In genomic region chr11:88337342-88338222, GRCh38 we compare ENCODE assay signal across 8 cellular contexts. TPM values are rescaled to one million over a fixed set of nuclear protein-coding genes. Genes with fewer than 3 reads are reported as not detected.
DNase-seq lines count a peak whose midpoint lies in the region; ATAC-seq and TF ChIP-seq lines count a peak whose summit lies in the region.

Gene CTSC, minus strand, starts transcription at chr11:88337736. Its CDS starts 64 bp downstream, at chr11:88337672.

- H3K27ac ChIP-seq in esophagus squamous epithelium = peak within 1 kb of the TSS; percentile 73 to 90 (median 86)

- H3K4me3 ChIP-seq in esophagus squamous epithelium = peak within 1 kb of the TSS; percentile 60 to 81 (median 75)

- peak within 1 kb of the TSS; percentile 96 for H3K4me3 Mint-ChIP-seq in activated T-cell treated with anti-CD3 and anti-CD28 coated beads, Interleukin-2, amount 50 U/mL, for 24 hours
- peak within 1 kb of the TSS; percentile 88 to 100 (median 99) for H3K4me3 Mint-ChIP-seq in naive B cell
- peak within 1 kb of the TSS; percentile 100 for H3K4me3 Mint-ChIP-seq in stimulated activated effector memory CD8-positive, alpha-beta T cell treated with anti-CD3 and anti-CD28 coated beads, Interleukin-12 subunit alpha, Interleukin-12 subunit beta, amount 100 ng/mL, for 72 hours

- H3K27me3 ChIP-seq in esophagus squamous epithelium = no peaks in the 10 kb centered on the region

- H3K4me1 ChIP-seq in esophagus squamous epithelium = peaks cover 9 to 60% (median 21%) of the 10 kb centered on the region in 3 donors

- ATAC-seq in GM21528 (IDR thresholded peaks at IDR 0.05; ENCODE audit: low FRiP score, unreplicated experiment) = peak; percentile 91
- ATAC-seq in naive B cell (ENCODE audit: low read depth in 2 of 2) = peak; percentile 87 to 89
- ATAC-seq in stimulated activated effector memory CD8-positive, alpha-beta T cell treated with anti-CD3 and anti-CD28 coated beads, Interleukin-12 subunit alpha, Interleukin-12 subunit beta, amount 100 ng/mL, for 72 hours = peak; percentile 90

- H3K27me3 Mint-ChIP-seq in activated T-cell treated with anti-CD3 and anti-CD28 coated beads, Interleukin-2, amount 50 U/mL, for 24 hours = no peaks in the 10 kb centered on the region
- H3K27me3 Mint-ChIP-seq in naive B cell = no peaks in the 10 kb centered on the region

- H3K27ac Mint-ChIP-seq in activated T-cell treated with anti-CD3 and anti-CD28 coated beads, Interleukin-2, amount 50 U/mL, for 24 hours = peak within 1 kb of the TSS; percentile 97
- peak within 1 kb of the TSS; percentile 75 to 97 (median 93) for H3K27ac Mint-ChIP-seq in naive B cell
- peak within 1 kb of the TSS; percentile 98 for H3K27ac Mint-ChIP-seq in stimulated activated effector memory CD8-positive, alpha-beta T cell treated with anti-CD3 and anti-CD28 coated beads, Interleukin-12 subunit alpha, Interleukin-12 subunit beta, amount 100 ng/mL, for 72 hours

- H3K36me3 ChIP-seq in esophagus squamous epithelium = peaks cover 0 to 15% (median 0%) of the 10 kb centered on the region in 3 donors

- H3K9me3 Mint-ChIP-seq in activated T-cell treated with anti-CD3 and anti-CD28 coated beads, Interleukin-2, amount 50 U/mL, for 24 hours = no peaks in the 10 kb centered on the region
- H3K9me3 Mint-ChIP-seq in naive B cell = no peaks in the 10 kb centered on the region
- H3K9me3 Mint-ChIP-seq in stimulated activated effector memory CD8-positive, alpha-beta T cell treated with anti-CD3 and anti-CD28 coated beads, Interleukin-12 subunit alpha, Interleukin-12 subunit beta, amount 100 ng/mL, for 72 hours = no peaks in the 10 kb centered on the region

- 0 to 1% methylated on average over 17 to 34 of the region's 57 CpGs for WGBS in esophagus squamous epithelium, 2 donors

- DNase-seq in DMS114 treated with DMSO at 0.1 percent for 48 hours (lab: John Stamatoyannopoulos, UW; ENCODE audit: unreplicated experiment) (peak; percentile 16), HuH-7.5 (ENCODE audit: low spot score) (peak; percentile 61), esophagus squamous epithelium (lab: John Stamatoyannopoulos, UW) (peak; percentile 65), naive B cell (peak; percentile 77)
- peak; percentile 93 for DNase-seq in activated T-cell treated with anti-CD3 and anti-CD28 coated beads, Interleukin-2, amount 50 U/mL, for 24 hours
- DNase-seq in stimulated activated effector memory CD8-positive, alpha-beta T cell treated with anti-CD3 and anti-CD28 coated beads, Interleukin-12 subunit alpha, Interleukin-12 subunit beta, amount 100 ng/mL, for 72 hours (ENCODE audit: low spot score in 2 of 2) = peak; percentile 91 to 97

- H3K4me1 Mint-ChIP-seq in activated T-cell treated with anti-CD3 and anti-CD28 coated beads, Interleukin-2, amount 50 U/mL, for 24 hours (ENCODE audit: low read depth) = peaks cover 61% of the 10 kb centered on the region
- H3K4me1 Mint-ChIP-seq in naive B cell = peaks cover 17 to 46% (median 25%) of the 10 kb centered on the region in 3 donors
- peaks cover 58% of the 10 kb centered on the region for H3K4me1 Mint-ChIP-seq in stimulated activated effector memory CD8-positive, alpha-beta T cell treated with anti-CD3 and anti-CD28 coated beads, Interleukin-12 subunit alpha, Interleukin-12 subunit beta, amount 100 ng/mL, for 72 hours

- peaks cover 42% of the 10 kb centered on the region for H3K36me3 Mint-ChIP-seq in activated T-cell treated with anti-CD3 and anti-CD28 coated beads, Interleukin-2, amount 50 U/mL, for 24 hours (ENCODE audit: low read depth)
- peaks cover 0 to 13% of the 10 kb centered on the region in 2 donors for H3K36me3 Mint-ChIP-seq in naive B cell
- H3K36me3 Mint-ChIP-seq in stimulated activated effector memory CD8-positive, alpha-beta T cell treated with anti-CD3 and anti-CD28 coated beads, Interleukin-12 subunit alpha, Interleukin-12 subunit beta, amount 100 ng/mL, for 72 hours = peaks cover 59% of the 10 kb centered on the region

- intact Hi-C loops in esophagus squamous epithelium (cut with DNase I) = no loop called here

- TF ChIP-seq POLR2A in esophagus squamous epithelium (IDR thresholded peaks at IDR 0.05) = peak in 2 of 4 donors; percentile 74 to 90

- no peaks in the 10 kb centered on the region for H3K9me3 ChIP-seq in esophagus squamous epithelium

- no peak for TF ChIP-seq CTCF in esophagus squamous epithelium (IDR thresholded peaks at IDR 0.05)

TF ChIP-seq in PFSK-1, 5 proteins besides CTCF, POLR2A, EP300 and RAD21:
- TF ChIP-seq POLR2AphosphoS5 (IDR thresholded peaks at IDR 0.05; ENCODE audit: low read depth, low read length) = peak; percentile 84
- peak; percentile 38 for TF ChIP-seq FOXP2 (optimal IDR thresholded peaks at IDR 0.05; ENCODE audit: borderline replicate concordance, extremely low read depth, extremely low read length, insufficient read depth)
- TF ChIP-seq SIN3A (IDR thresholded peaks at IDR 0.05; ENCODE audit: borderline replicate concordance, insufficient read depth, low read length) = peak; percentile 64; the same call in 1 of the 2 replicates
- TF ChIP-seq TAF1 (IDR thresholded peaks at IDR 0.05; ENCODE audit: borderline replicate concordance, insufficient read depth, low read length) = peak; percentile 62; the same call in 1 of the 2 replicates
- 0 out of 4 replicates have a peak, but pooled peaks of 1 of the 2 experiments have one; percentile 6 for TF ChIP-seq REST (IDR thresholded peaks at IDR 0.05; ENCODE audit: insufficient read depth in 1 of 2, low read depth in 2 of 2, low read length in 2 of 2)

RNA-seq across cellular contexts. Expression of gene CTSC, which starts in this region (rescaled TPM):
- 66.5 TPM for polyA plus RNA-seq in PFSK-1 (2012; ENCODE audit: insufficient read length, low read depth)
- 100 to 1,000 TPM in 2 of 4 donors, 10 to 100 TPM in 2; 38.5 to 167 (median 109) TPM for total RNA-seq in esophagus squamous epithelium
- 10 to 100 TPM; 32.5 to 65.6 (median 39.0) TPM for polyA plus RNA-seq in naive B cell (ENCODE audit: low read depth in 6 of 6)

Comparison
In these comparisons a context has a peak if more than half of its experiments do, and no peak if none do; other contexts are left out.
1. Peak in every context shown above with its lines: DNase-seq, ATAC-seq, H3K4me3 ChIP-seq and H3K27ac ChIP-seq.
2. DNase-seq: peak in every context shown above with its lines; median percentile 94 in stimulated activated effector memory CD8-positive, alpha-beta T cell treated with anti-CD3 and anti-CD28 coated beads, Interleukin-12 subunit alpha, Interleukin-12 subunit beta, amount 100 ng/mL, for 72 hours; 93 in activated T-cell treated with anti-CD3 and anti-CD28 coated beads, Interleukin-2, amount 50 U/mL, for 24 hours; 77 in naive B cell; 65 in esophagus squamous epithelium; 61 in HuH-7.5; 16 in DMS114 treated with DMSO at 0.1 percent for 48 hours.